1 cellular context compared by ENCODE assay signal in genomic region chr22:38272373-38273134, GRCh38.
TF ChIP-seq lines count a peak whose summit lies in the region.

TSS of gene TMEM184B (minus strand) at chr22:38273010. CDS start at chr22:38247961, 25,049 bp downstream.

TF ChIP-seq in GM12878, 131 proteins besides CTCF, POLR2A, EP300 and RAD21 (continued from another document):
- TF ChIP-seq IRF3 (IDR thresholded peaks at IDR 0.05) (no peak), HDGF (IDR thresholded peaks at IDR 0.05) (no peak), IKZF1 (conservative IDR thresholded peaks at IDR 0.05) (peak; percentile 81), ZNF687 (IDR thresholded peaks at IDR 0.05) (peak; percentile 63; the same call in 1 of the 2 replicates), GABPA (IDR thresholded peaks at IDR 0.05; ENCODE audit: low read depth) (no peak), NRF1 (conservative IDR thresholded peaks at IDR 0.05; ENCODE audit: low read depth, low read length) (peak; percentile 60), BACH1 (IDR thresholded peaks at IDR 0.05; ENCODE audit: borderline replicate concordance) (peak; percentile 71; the same call in 1 of the 2 replicates), ZSCAN29 (IDR thresholded peaks at IDR 0.05) (peak; percentile 34; the same call in 1 of the 2 replicates), PAX8 (IDR thresholded peaks at IDR 0.05) (no peak), SP1 (IDR thresholded peaks at IDR 0.05; ENCODE audit: low read depth, low read length) (peak; percentile 8), NR2F1 (conservative IDR thresholded peaks at IDR 0.05) (0 out of 2 replicates have a peak, but pooled peaks have one; percentile 39)
TF ChIP-seq in GM12878: peak in this region for 14.
